Comparison of ENCODE assay signal across 8 cellular contexts in genomic region chr14:96502621-96503251, GRCh38. TPM values are rescaled to one million over a fixed set of nuclear protein-coding genes. Genes with fewer than 3 reads are reported as not detected.
DNase-seq lines count a peak whose midpoint lies in the region; ATAC-seq and TF ChIP-seq lines count a peak whose summit lies in the region.

No MANE protein-coding gene starts in this region.

- H3K36me3 ChIP-seq in DOHH2 (ENCODE audit: control insufficient read depth, low read length): peaks cover 53% of the 10 kb centered on the region
- H3K36me3 ChIP-seq in SJSA1: peaks cover 32% of the 10 kb centered on the region

- H3K79me2 ChIP-seq in DOHH2 (ENCODE audit: control insufficient read depth, low read length): peaks cover 72% of the 10 kb centered on the region

- ATAC-seq in GM19438 (IDR thresholded peaks at IDR 0.05; ENCODE audit: low read depth, unreplicated experiment) (peak; percentile 39), HG03469 (IDR thresholded peaks at IDR 0.05; ENCODE audit: unreplicated experiment) (peak; percentile 15), left lobe of liver (peak; percentile 49)

- peaks cover 36% of the 10 kb centered on the region for H4K20me1 ChIP-seq in DOHH2 (ENCODE audit: control insufficient read depth, insufficient read depth, low read depth, low read length)

- TF ChIP-seq CTCF in DOHH2 (IDR thresholded peaks at IDR 0.05; ENCODE audit: low read depth, low read length, poor library complexity, severe bottlenecking) (no peak), coronary artery (IDR thresholded peaks at IDR 0.05) (no peak)

- DNase-seq in SJSA1 (ENCODE audit: low read depth in 1 of 2, low spot score in 2 of 2): peak in 1 of 2 experiments; percentile 49
- DNase-seq in coronary artery (ENCODE audit: low spot score): peak; percentile 73
- peak; percentile 67 for DNase-seq in left lobe of liver (ENCODE audit: low spot score)
- peak in 3 of 4 experiments; percentile 9 to 30 (median 21) for DNase-seq in stimulated activated CD4-positive, alpha-beta T cell treated with anti-CD3 and anti-CD28 coated beads, Interleukin-1b, Interleukin-23, amount 100 ng/mL, for 24 hours (ENCODE audit: low read depth in 4 of 4, low spot score in 1 of 4)
- DNase-seq in GOT3 (lab: John Stamatoyannopoulos, UW): no peak

- H3F3A ChIP-seq in DOHH2 (ENCODE audit: control insufficient read depth, insufficient read depth): peaks cover 10% of the 10 kb centered on the region

- H3K9me3 ChIP-seq in DOHH2 (ENCODE audit: control insufficient read depth, insufficient read depth, low read length) (no peaks in the 10 kb centered on the region), SJSA1 (replicated peaks) (no peaks in the 10 kb centered on the region)

- peak overlapping the region; percentile 89 for H3K4me2 ChIP-seq in DOHH2 (ENCODE audit: low read length)

- no peaks in the 10 kb centered on the region for H3K9me2 ChIP-seq in DOHH2 (replicated peaks; ENCODE audit: control insufficient read depth, low read length)

- H3K4me1 ChIP-seq in DOHH2 (ENCODE audit: control insufficient read depth, low read length) (peaks cover 58% of the 10 kb centered on the region), SJSA1 (replicated peaks) (peaks cover 14% of the 10 kb centered on the region)

- peak overlapping the region; percentile 69 for H3K27ac ChIP-seq in DOHH2 (ENCODE audit: low read depth, low read length)
- peak overlapping the region; percentile 94 for H3K27ac ChIP-seq in SJSA1
- H3K27ac ChIP-seq in coronary artery: peak overlapping the region; percentile 97 to 98

- H3K27me3 ChIP-seq in DOHH2 (ENCODE audit: control insufficient read depth, low read length) (no peaks in the 10 kb centered on the region), SJSA1 (replicated peaks) (no peaks in the 10 kb centered on the region)

- peak overlapping the region; percentile 91 for H3K4me3 ChIP-seq in DOHH2 (ENCODE audit: low read length)
- peak overlapping the region; percentile 80 for H3K4me3 ChIP-seq in SJSA1
- H3K4me3 ChIP-seq in coronary artery: peak overlapping the region; percentile 92

RNA-seq across cellular contexts. Expression of gene PAPOLA, which starts 0.6 kb away (rescaled TPM):
- 61.6 and 86.2 TPM in 2 replicates for total RNA-seq in SJSA1 (2014; rRNA removed; shearing (Covaris generic))
- 62.7 TPM for total RNA-seq in left lobe of liver
